Comparison of ENCODE assay signal across 15 cellular contexts in genomic region chr15:48459571-48460461, GRCh38.
DNase-seq lines count a peak whose midpoint lies in the region; ATAC-seq, FAIRE-seq and TF ChIP-seq lines count a peak whose summit lies in the region.
"Had no signal": no experiment of that assay in that cellular context is flagged by ENCODE, and none has a peak within 500 bp of the region (broad histone marks: within the 10 kb centered on the region; RNA-seq: fewer than 3 reads in every experiment).

No MANE protein-coding gene starts in this region.

- DNase-seq in H54 (ENCODE audit: insufficient read length, low spot score): peak; percentile 5
- peak; percentile 32 to 47 for DNase-seq in SJSA1 (ENCODE audit: low read depth in 1 of 2, low spot score in 2 of 2)
- DNase-seq in fibroblast of lung (ENCODE audit: low read depth in 2 of 2): peak; percentile 82 to 86
- DNase-seq in thyroid gland: peak in 1 of 2 donors; percentile 25
- no peak for DNase-seq in activated gamma-delta T cell treated with Interleukin-2 at 50 U/mL for 16 hours
- no peak for DNase-seq in T-cell
- no peak for DNase-seq in GM10248 (ENCODE audit: extremely low spot score)
- DNase-seq: activated T-cell treated with anti-CD3 and anti-CD28 coated beads, Interleukin-2, amount 50 U/mL, for 4 hours; caudate nucleus; NCI-H1092; NCI-H526; ovary; stimulated activated naive CD8-positive, alpha-beta T cell treated with anti-CD3 and anti-CD28 coated beads, Interleukin-15, amount 100 ng/mL, for 72 hours had no signal

- TF ChIP-seq CTCF in fibroblast of lung (conservative IDR thresholded peaks at IDR 0.05 in 1 of 2, IDR thresholded peaks at IDR 0.05 in 1 of 2; ENCODE audit: low read depth in 1 of 2, low read length in 2 of 2) (peak; percentile 6 to 7), thyroid gland (IDR thresholded peaks at IDR 0.05) (peak in 2 of 6 experiments; percentile 19 to 33), GM10248 (IDR thresholded peaks at IDR 0.05; ENCODE audit: control extremely low read depth, extremely low read depth, low read depth, missing control alignments) (no peak)

- H3K9me3 ChIP-seq in SJSA1 (replicated peaks) (no peaks in the 10 kb centered on the region), fibroblast of lung (ENCODE audit: control insufficient read depth, insufficient read depth, low read depth, low read length) (no peaks in the 10 kb centered on the region), thyroid gland (no peaks in the 10 kb centered on the region)
- H3K9me3 ChIP-seq: ovary had no signal

- H3K36me3 Mint-ChIP-seq in T-cell: no peaks in the 10 kb centered on the region
- H3K36me3 Mint-ChIP-seq: WTC11 had no signal

- H3K4me3 ChIP-seq in SJSA1 (no peak overlapping the region), fibroblast of lung (replicated peaks in 1 of 4; ENCODE audit: control extremely low read depth in 1 of 4, insufficient read depth in 1 of 4, low read depth in 3 of 4, low read length in 4 of 4) (no peak overlapping the region), thyroid gland (replicated peaks in 1 of 3) (no peak overlapping the region)
- H3K4me3 ChIP-seq: ovary had no signal

- POLR2A ChIA-PET in T-cell (lab: Charles Lee): no interaction called here
- POLR2A ChIA-PET in GM10248 (lab: Yijun Ruan, JAX): interaction anchor here (0.5 kb wide), 1 partner anchor 128 kb away, joined by 3 read pairs; no protein-coding TSS in a partner anchor

- H3K79me2 ChIP-seq in fibroblast of lung (ENCODE audit: control insufficient read depth, insufficient read depth, low read length): no peaks in the 10 kb centered on the region

- H3K27ac Mint-ChIP-seq in T-cell: no peak overlapping the region
- H3K27ac Mint-ChIP-seq: stimulated activated naive CD8-positive, alpha-beta T cell treated with anti-CD3 and anti-CD28 coated beads, Interleukin-15, amount 100 ng/mL, for 72 hours; WTC11 had no signal

- CTCF ChIA-PET in T-cell (lab: Charles Lee): no interaction called here
- CTCF ChIA-PET in GM10248 (lab: Yijun Ruan, JAX): interaction anchor here (1.3 to 2.4 kb wide), 4 partner anchors 12 to 64 kb away, joined by 3 to 10 read pairs (median 3); no protein-coding TSS in a partner anchor

- H3K27ac ChIP-seq in SJSA1 (peak overlapping the region; percentile 30), fibroblast of lung (ENCODE audit: insufficient read depth, low read length) (peak overlapping the region; percentile 58), thyroid gland (peak overlapping the region; percentile 14 to 42 (median 33))

- WGBS in thyroid gland, 2 donors: 57% methylated on average over 7 of the region's 7 CpGs

- intact Hi-C loops in thyroid gland (cut with DNase I): no loop called here

- no peak overlapping the region for H3K4me3 Mint-ChIP-seq in T-cell
- H3K4me3 Mint-ChIP-seq: activated T-cell treated with anti-CD3 and anti-CD28 coated beads, Interleukin-2, amount 50 U/mL, for 4 hours; stimulated activated naive CD8-positive, alpha-beta T cell treated with anti-CD3 and anti-CD28 coated beads, Interleukin-15, amount 100 ng/mL, for 72 hours; WTC11 had no signal

- TF ChIP-seq POLR2A in H54 (IDR thresholded peaks at IDR 0.05; ENCODE audit: low read depth, low read length) (no peak), thyroid gland (IDR thresholded peaks at IDR 0.05) (no peak)

- H3K4me2 ChIP-seq in fibroblast of lung (ENCODE audit: extremely low read depth, insufficient read depth, low read length): no peak overlapping the region

- H3K27me3 Mint-ChIP-seq in T-cell: no peaks in the 10 kb centered on the region
- H3K27me3 Mint-ChIP-seq: stimulated activated naive CD8-positive, alpha-beta T cell treated with anti-CD3 and anti-CD28 coated beads, Interleukin-15, amount 100 ng/mL, for 72 hours had no signal

- no peaks in the 10 kb centered on the region for H3K4me1 Mint-ChIP-seq in T-cell
- H3K4me1 Mint-ChIP-seq: stimulated activated naive CD8-positive, alpha-beta T cell treated with anti-CD3 and anti-CD28 coated beads, Interleukin-15, amount 100 ng/mL, for 72 hours; WTC11 had no signal

- no peaks in the 10 kb centered on the region for H3K27me3 ChIP-seq in SJSA1 (replicated peaks)
- no peaks in the 10 kb centered on the region for H3K27me3 ChIP-seq in fibroblast of lung (ENCODE audit: control insufficient read depth, insufficient read depth, low read length)
- no peaks in the 10 kb centered on the region for H3K27me3 ChIP-seq in thyroid gland
- H3K27me3 ChIP-seq: ovary had no signal

- no peaks in the 10 kb centered on the region for H3K9me3 Mint-ChIP-seq in T-cell
- H3K9me3 Mint-ChIP-seq: activated T-cell treated with anti-CD3 and anti-CD28 coated beads, Interleukin-2, amount 50 U/mL, for 4 hours; stimulated activated naive CD8-positive, alpha-beta T cell treated with anti-CD3 and anti-CD28 coated beads, Interleukin-15, amount 100 ng/mL, for 72 hours; WTC11 had no signal

- peaks cover 99% of the 10 kb centered on the region for H3K36me3 ChIP-seq in SJSA1
- peaks cover 25% of the 10 kb centered on the region for H3K36me3 ChIP-seq in fibroblast of lung (ENCODE audit: control insufficient read depth, insufficient read depth, low read length)
- peaks cover 19 to 31% of the 10 kb centered on the region in 2 donors for H3K36me3 ChIP-seq in thyroid gland
- H3K36me3 ChIP-seq: ovary had no signal

- H2AFZ ChIP-seq in fibroblast of lung (ENCODE audit: low read length): no peak overlapping the region

- no peak for ATAC-seq in T-cell (replicated peaks in 1 of 4)
- ATAC-seq: activated T-cell treated with anti-CD3 and anti-CD28 coated beads, Interleukin-2, amount 50 U/mL, for 4 hours; stimulated activated naive CD8-positive, alpha-beta T cell treated with anti-CD3 and anti-CD28 coated beads, Interleukin-15, amount 100 ng/mL, for 72 hours; WTC11 had no signal

- H3K4me1 ChIP-seq in SJSA1 (replicated peaks) (peaks cover 19% of the 10 kb centered on the region), fibroblast of lung (ENCODE audit: control insufficient read depth, extremely low read depth, insufficient read depth, low read length) (peaks cover 8% of the 10 kb centered on the region), thyroid gland (peaks cover 15 to 20% of the 10 kb centered on the region in 2 donors)

- no peaks in the 10 kb centered on the region for H4K20me1 ChIP-seq in fibroblast of lung (ENCODE audit: control insufficient read depth, extremely low read depth, insufficient read depth, low read length)

- no peak for FAIRE-seq in H54 (lab: Jason Lieb, UNC)
- FAIRE-seq: GM18507 had no signal

- H3K9ac ChIP-seq in fibroblast of lung (ENCODE audit: insufficient read depth, low read length): no peak overlapping the region

Comparison
In these comparisons a context has a peak if more than half of its experiments do, and no peak if none do; other contexts are left out.
1. DNase-seq: peak in H54 (single experiment), SJSA1 (2 of 2) and fibroblast of lung (2 of 2); none in activated gamma-delta T cell treated with Interleukin-2 at 50 U/mL for 16 hours (single experiment), T-cell (0 of 34) and GM10248 (single experiment).
2. Peak in every context shown above with its lines, with median percentiles within 50 percentile points of each other: H3K27ac ChIP-seq.